14 cellular contexts compared by ENCODE assay signal in genomic region chrX:124737771-124738170, GRCh38.
"Had no signal": no experiment of that assay in that cellular context is flagged by ENCODE, and none has a peak within 500 bp of the region (broad histone marks: within the 10 kb centered on the region; RNA-seq: fewer than 3 reads in every experiment).

No MANE protein-coding gene starts in this region.

- H3K9me3 ChIP-seq: lower lobe of right lung, thyroid gland had no signal

- H3K4me3 ChIP-seq: cardiac muscle cell, lower lobe of right lung, thyroid gland had no signal

- H3K36me3 Mint-ChIP-seq: activated naive CD8-positive, alpha-beta T cell treated with anti-CD3 and anti-CD28 coated beads for 36 hours had no signal

- H3K9me3 Mint-ChIP-seq: activated CD4-positive, alpha-beta T cell treated with anti-CD3 and anti-CD28 coated beads, Interleukin-2, amount 10 ng/mL, durations not matched to agents 24 days and 14 days; effector memory CD8-positive, alpha-beta T cell; nephron had no signal

- H3K27ac ChIP-seq: cardiac muscle cell, lower lobe of right lung, thyroid gland had no signal

- H3K4me3 Mint-ChIP-seq: nephron had no signal

- H3K27me3 Mint-ChIP-seq: activated naive CD8-positive, alpha-beta T cell treated with anti-CD3 and anti-CD28 coated beads for 36 hours had no signal

- ATAC-seq: lower lobe of right lung had no signal

- H3K36me3 ChIP-seq: cardiac muscle cell, lower lobe of right lung, thyroid gland had no signal

- H3K27ac Mint-ChIP-seq: activated CD4-positive, alpha-beta T cell treated with anti-CD3 and anti-CD28 coated beads, Interleukin-2, amount 10 ng/mL, durations not matched to agents 24 days and 14 days; activated naive CD8-positive, alpha-beta T cell treated with anti-CD3 and anti-CD28 coated beads for 36 hours had no signal

- H3K4me1 ChIP-seq: lower lobe of right lung, thyroid gland had no signal

- DNase-seq: activated CD4-positive, alpha-beta T cell treated with anti-CD3 and anti-CD28 coated beads, Interleukin-2, amount 10 ng/mL, durations not matched to agents 24 days and 14 days; activated CD4-positive, CD25-positive, alpha-beta regulatory T cell; activated gamma-delta T cell treated with Interleukin-2 at 50 U/mL for 16 hours; activated naive CD8-positive, alpha-beta T cell treated with anti-CD3 and anti-CD28 coated beads for 36 hours; amygdala; effector memory CD8-positive, alpha-beta T cell; islet precursor cell; lower lobe of right lung; occipital lobe; posterior cingulate gyrus; stimulated activated naive CD4-positive, alpha-beta T cell; thyroid gland had no signal

- H3K27me3 ChIP-seq: cardiac muscle cell, thyroid gland had no signal
